In genomic region chr11:13311570-13311969, GRCh38 we compare ENCODE assay signal across 25 cellular contexts. TPM values are rescaled to one million over a fixed set of nuclear protein-coding genes. Genes with fewer than 3 reads are reported as not detected.
DNase-seq lines count a peak whose midpoint lies in the region; ATAC-seq and TF ChIP-seq lines count a peak whose summit lies in the region.
"Had no signal": no experiment of that assay in that cellular context is flagged by ENCODE, and none has a peak within 500 bp of the region (broad histone marks: within the 10 kb centered on the region; RNA-seq: fewer than 3 reads in every experiment).

No MANE protein-coding gene starts in this region.

- no peaks in the 10 kb centered on the region for H4K20me1 ChIP-seq in HCT116 (ENCODE audit: insufficient read depth)

- TF ChIP-seq RAD21 in HCT116 (IDR thresholded peaks at IDR 0.05; ENCODE audit: low read depth), result no peak

- peaks cover 23% of the 10 kb centered on the region for H3K36me3 Mint-ChIP-seq in T-helper 17 cell (ENCODE audit: low read depth)

- H3K27me3 ChIP-seq in HCT116 (ENCODE audit: insufficient read depth, low read length) (no peaks in the 10 kb centered on the region), prostate gland (replicated peaks; ENCODE audit: insufficient read depth) (no peaks in the 10 kb centered on the region)
- H3K27me3 ChIP-seq: BLaER1 treated with 17β-estradiol and CSF1 and Interleukin-3, amounts not matched to agents 10 nM and 100 nM had no signal

- TSS peak; percentile 28 for BruUV-seq in HCT116 (replicated peaks; lab: Mats Ljungman, UMichigan)

- H3K4me1 ChIP-seq in HCT116 (ENCODE audit: control insufficient read depth in 1 of 2, insufficient read depth in 2 of 2, low read length in 2 of 2) (no peaks in the 10 kb centered on the region; a peak in 1 of 4 replicates), prostate gland (replicated peaks) (no peaks in the 10 kb centered on the region)
- H3K4me1 ChIP-seq: Caco-2 had no signal

- TF ChIP-seq POLR2A in HCT116 (IDR thresholded peaks at IDR 0.05; ENCODE audit: borderline replicate concordance, extremely low read depth, insufficient read depth, insufficient read length), result no peak
- TF ChIP-seq POLR2A in prostate gland (IDR thresholded peaks at IDR 0.05), result no peak

- no peaks in the 10 kb centered on the region for H3K27me3 Mint-ChIP-seq in T-helper 17 cell
- H3K27me3 Mint-ChIP-seq: CD4-positive, alpha-beta T cell had no signal

- RAD21 ChIA-PET in HCT116 (lab: Charles Lee; ENCODE audit: low non-redundant PET in 1 of 2, low total read pairs in 2 of 2, uncharacterized antibody in 2 of 2, unreplicated experiment in 2 of 2), result no interaction called here

- H3K4me3 Mint-ChIP-seq in T-helper 17 cell, result peak overlapping the region; percentile 39
- H3K4me3 Mint-ChIP-seq: CD4-positive, alpha-beta T cell had no signal

- TF ChIP-seq CTCF in HCT116 (IDR thresholded peaks at IDR 0.05 in 2 of 3, conservative IDR thresholded peaks at IDR 0.05 in 1 of 3; ENCODE audit: borderline replicate concordance in 1 of 3, insufficient read depth in 1 of 3, low read depth in 2 of 3, low read length in 2 of 3), result no peak
- TF ChIP-seq CTCF in prostate gland (IDR thresholded peaks at IDR 0.05), result no peak

- H3K9me2 ChIP-seq in HCT116 (ENCODE audit: insufficient read depth), result no peaks in the 10 kb centered on the region

- DNase-seq in HCT116 (ENCODE audit: low read depth, low spot score) (no peak), T-helper 17 cell (no peak), epithelial cell of prostate (ENCODE audit: low read depth, low spot score) (no peak), prostate gland (ENCODE audit: low spot score) (peak; percentile 28), SW480 (ENCODE audit: low spot score) (no peak), DMS153 treated with DMSO at 0.1 percent for 48 hours (lab: John Stamatoyannopoulos, UW; ENCODE audit: unreplicated experiment) (no peak)
- DNase-seq: AML-193; Caco-2; CD4-positive, alpha-beta T cell; DMS 273 treated with DMSO at 0.1 percent for 48 hours; DMS79 treated with DMSO at 0.1 percent for 48 hours; GF-D8; Kasumi-1; NCI-H1105 treated with DMSO at 0.1 percent for 48 hours; NCI-H146; NCI-H1930; NCI-H2107; NCI-H526 treated with DMSO at 0.1 percent for 48 hours; RPMI8226; SHP77 treated with DMSO at 0.1 percent for 48 hours had no signal

- H3K4me3 ChIP-seq in HCT116 (replicated peaks in 1 of 2; ENCODE audit: low read depth in 1 of 2, low read length in 2 of 2) (no peak overlapping the region), prostate gland (no peak overlapping the region)
- H3K4me3 ChIP-seq: A549; BLaER1 treated with 17β-estradiol and CSF1 and Interleukin-3, amounts not matched to agents 10 nM and 100 nM; K562; SK-N-MC had no signal

- 48% methylated on average over 3 of the region's 3 CpGs for whole genome bisulfite sequencing in prostate gland

- H3K27ac Mint-ChIP-seq in T-helper 17 cell, result peak overlapping the region; percentile 91
- H3K27ac Mint-ChIP-seq: CD4-positive, alpha-beta T cell had no signal

- no peak overlapping the region for H3K4me2 ChIP-seq in HCT116 (ENCODE audit: low read length)
- H3K4me2 ChIP-seq: A549; BLaER1 treated with 17β-estradiol and CSF1 and Interleukin-3, amounts not matched to agents 10 nM and 100 nM had no signal

- no peak overlapping the region for H3K27ac ChIP-seq in HCT116 (ENCODE audit: low read depth, low read length)
- H3K27ac ChIP-seq in epithelial cell of prostate, result peak overlapping the region; percentile 9
- no peak overlapping the region for H3K27ac ChIP-seq in prostate gland
- H3K27ac ChIP-seq: A549; BLaER1 treated with 17β-estradiol and CSF1 and Interleukin-3, amounts not matched to agents 10 nM and 100 nM; SK-N-MC had no signal

- H3K4me1 Mint-ChIP-seq in T-helper 17 cell, result peaks cover 66% of the 10 kb centered on the region

- ATAC-seq in HCT116 (no peak), T-helper 17 cell (no peak), GM19035 (IDR thresholded peaks at IDR 0.05; ENCODE audit: unreplicated experiment) (no peak)
- ATAC-seq: A549, K562 had no signal

- H3K9ac ChIP-seq in HCT116 (ENCODE audit: low read length), result no peak overlapping the region
- H3K9ac ChIP-seq: BLaER1 treated with 17β-estradiol and CSF1 and Interleukin-3, amounts not matched to agents 10 nM and 100 nM had no signal

- H3K36me3 ChIP-seq in HCT116 (ENCODE audit: control insufficient read depth in 1 of 2, insufficient read depth in 2 of 2, low read length in 2 of 2) (no peaks in the 10 kb centered on the region), prostate gland (no peaks in the 10 kb centered on the region)

- intact Hi-C loops in HCT116 (cut with micrococcal nuclease) (no loop called here), prostate gland (cut with DNase I) (no loop called here)

- no peaks in the 10 kb centered on the region for H3K9me3 ChIP-seq in HCT116 (ENCODE audit: control insufficient read depth in 1 of 2, insufficient read depth in 1 of 2, low read depth in 1 of 2, low read length in 2 of 2)
- no peaks in the 10 kb centered on the region for H3K9me3 ChIP-seq in T-helper 17 cell (ENCODE audit: control insufficient read depth, low read length, poor library complexity, severe bottlenecking)
- no peaks in the 10 kb centered on the region for H3K9me3 ChIP-seq in prostate gland
- H3K9me3 ChIP-seq: A549, Caco-2 had no signal

- H3K79me2 ChIP-seq in HCT116 (ENCODE audit: insufficient read depth, low read length), result no peaks in the 10 kb centered on the region

- CTCF ChIA-PET in HCT116 (lab: Charles Lee), result no interaction called here

- POLR2A ChIA-PET in HCT116 (lab: Charles Lee), result no interaction called here

- no peak overlapping the region for H2AFZ ChIP-seq in HCT116 (ENCODE audit: low read depth, low read length, poor library complexity, severe bottlenecking)

TF ChIP-seq in HCT116, 20 proteins besides CTCF, POLR2A, EP300 and RAD21:
- TF ChIP-seq ZBTB33 (IDR thresholded peaks at IDR 0.05; ENCODE audit: extremely low read depth, insufficient replicate concordance, low read length) (no peak), SIN3A (IDR thresholded peaks at IDR 0.05; ENCODE audit: low read depth) (no peak), SP1 (IDR thresholded peaks at IDR 0.05; ENCODE audit: low read depth) (no peak), EZH2 (IDR thresholded peaks at IDR 0.05) (no peak), CEBPB (IDR thresholded peaks at IDR 0.05; ENCODE audit: low read depth) (no peak), FOSL1 (IDR thresholded peaks at IDR 0.05; ENCODE audit: low read depth) (no peak), EZH2phosphoT487 (IDR thresholded peaks at IDR 0.05; ENCODE audit: borderline replicate concordance) (no peak), EGR1 (IDR thresholded peaks at IDR 0.05; ENCODE audit: low read depth) (no peak), POLR2AphosphoS5 (IDR thresholded peaks at IDR 0.05; ENCODE audit: low read depth, low read length) (no peak), ELF1 (IDR thresholded peaks at IDR 0.05; ENCODE audit: borderline replicate concordance, low read depth) (no peak), TCF7L2 (IDR thresholded peaks at IDR 0.05; ENCODE audit: borderline replicate concordance, extremely low read depth, insufficient read depth, insufficient read length) (no peak), CBX3 (IDR thresholded peaks at IDR 0.05; ENCODE audit: low read depth) (no peak), ATF3 (IDR thresholded peaks at IDR 0.05) (no peak), ZNF274 (IDR thresholded peaks at IDR 0.05; ENCODE audit: low read depth, low read length) (no peak)

RNA-seq across cellular contexts. Expression of gene BMAL1, which starts 34.0 kb away (rescaled TPM):
- 17.6 TPM for total RNA-seq in HCT116 (2021; ENCODE audit: unreplicated experiment)
- polyA plus RNA-seq in HCT116 (2012), result 6.5 and 7.8 TPM in 2 replicates
- 100 to 1,000 TPM; 143 to 144 TPM for total RNA-seq in T-helper 17 cell
- total RNA-seq in prostate gland, result 10 to 100 TPM; 19.4 to 38.1 TPM
